8 cellular contexts compared by ENCODE assay signal in the genomic region with DNA sequence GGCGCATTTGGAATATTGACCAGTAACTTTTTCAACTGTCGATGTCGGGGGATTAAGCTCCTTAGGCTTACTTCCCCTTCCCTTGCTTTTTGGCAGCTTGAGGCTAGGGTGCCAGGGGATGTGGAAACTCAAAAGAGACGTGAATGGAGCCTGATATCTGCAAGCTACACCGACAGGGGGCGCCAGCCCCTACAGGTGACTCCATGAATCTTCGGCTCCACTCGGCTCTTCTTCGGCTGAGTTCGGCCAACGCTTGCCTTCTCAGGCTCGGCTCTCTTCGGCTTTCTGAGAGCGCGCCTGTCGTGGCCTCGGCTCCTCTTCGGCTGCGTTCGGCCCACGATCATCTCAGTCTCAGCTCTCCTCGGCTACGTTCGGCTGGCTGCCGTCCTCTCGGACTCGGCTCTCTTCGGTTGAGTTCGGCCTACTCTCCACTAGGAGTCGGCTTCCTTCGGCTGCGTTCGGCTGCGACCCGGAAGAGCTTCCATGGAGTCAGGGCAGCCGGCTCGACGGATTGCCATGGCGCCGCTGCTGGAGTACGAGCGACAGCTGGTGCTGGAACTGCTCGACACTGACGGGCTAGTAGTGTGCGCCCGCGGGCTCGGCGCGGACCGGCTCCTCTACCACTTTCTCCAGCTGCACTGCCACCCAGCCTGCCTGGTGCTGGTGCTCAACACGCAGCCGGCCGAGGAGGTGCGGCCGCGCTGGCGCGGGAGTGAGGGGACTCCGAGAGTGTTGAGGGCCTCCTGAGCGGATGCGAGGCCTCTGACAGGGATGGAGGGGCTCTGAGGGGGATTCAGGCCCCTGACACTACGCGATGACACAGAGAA.
A peak's percentile ranks its signal among the peaks of the same experiment; 100 is the strongest.
DNase-seq lines count a peak whose midpoint lies in the region; ATAC-seq lines count a peak whose summit lies in the region.

A gene (plus strand): TSS at position 472 of the 827 bp plus-strand sequence. CDS start 12 bp downstream, at position 484.

- peaks cover 17% of the 10 kb centered on the region for H3K36me3 Mint-ChIP-seq in central memory CD8-positive, alpha-beta T cell (ENCODE audit: insufficient read depth)

- ATAC-seq in GM19025 (IDR thresholded peaks at IDR 0.05; ENCODE audit: low read depth, unreplicated experiment) (peak; percentile 97), HG03342 (IDR thresholded peaks at IDR 0.05; ENCODE audit: unreplicated experiment) (peak; percentile 96)
- ATAC-seq in central memory CD8-positive, alpha-beta T cell (replicated peaks; ENCODE audit: extremely low read depth, poor library complexity, severe bottlenecking): peak; percentile 95

- peaks cover 25% of the 10 kb centered on the region for H3K4me1 Mint-ChIP-seq in central memory CD8-positive, alpha-beta T cell

- DNase-seq in AML-193 (lab: John Stamatoyannopoulos, UW) (peak; percentile 98), NCI-H345 treated with DMSO at 0.1 percent for 48 hours (lab: John Stamatoyannopoulos, UW; ENCODE audit: unreplicated experiment) (peak; percentile 98), iris pigment epithelial cell (ENCODE audit: low read depth) (peak; percentile 98)
- DNase-seq in activated CD4-positive, CD25-positive, alpha-beta regulatory T cell (lab: John Stamatoyannopoulos, UW): peak; percentile 96 to 99 (median 98)
- peak; percentile 99 to 100 for DNase-seq in central memory CD8-positive, alpha-beta T cell (ENCODE audit: low spot score in 2 of 2)
- peak; percentile 97 to 99 for DNase-seq in stimulated activated CD4-positive, alpha-beta T cell treated with anti-CD3 and anti-CD28 coated beads, Interleukin-12 subunit alpha, Interleukin-12 subunit beta, amount 100 ng/mL, for 24 hours (ENCODE audit: low read depth in 2 of 2)

- peak within 1 kb of the TSS; percentile 97 for H3K27ac Mint-ChIP-seq in central memory CD8-positive, alpha-beta T cell (ENCODE audit: low read depth)

- no peaks in the 10 kb centered on the region for H3K9me3 Mint-ChIP-seq in central memory CD8-positive, alpha-beta T cell

- H3K4me3 Mint-ChIP-seq in central memory CD8-positive, alpha-beta T cell: peak within 1 kb of the TSS; percentile 93

- no peaks in the 10 kb centered on the region for H3K27me3 Mint-ChIP-seq in central memory CD8-positive, alpha-beta T cell

Comparison
In these comparisons a context has a peak if more than half of its experiments do, and no peak if none do; other contexts are left out.
1. Peak in every context shown above with its lines: DNase-seq and ATAC-seq.